In the genomic region with DNA sequence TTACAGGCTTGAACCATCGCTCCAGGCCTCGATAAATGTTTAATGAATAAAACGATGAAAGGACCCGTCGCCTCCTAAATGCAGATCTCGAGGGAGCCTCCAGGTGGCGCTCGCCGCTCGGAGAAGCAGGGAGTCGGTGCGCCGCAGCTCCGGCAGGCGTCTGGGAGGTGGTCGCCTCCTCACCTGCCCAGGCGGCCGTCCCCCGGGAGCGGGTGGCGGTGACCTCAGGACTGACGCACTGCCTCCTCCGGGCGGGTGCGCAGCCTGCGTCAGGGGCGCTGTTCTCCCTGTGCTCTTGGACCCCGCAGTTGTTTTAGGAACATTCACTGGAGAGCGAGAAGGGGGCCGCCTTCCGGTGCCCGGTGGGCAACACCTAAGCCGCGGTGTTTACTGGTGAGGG, we compare ENCODE assay signal across 8 cellular contexts. TPM values are rescaled to one million over a fixed set of nuclear protein-coding genes. Genes with fewer than 3 reads are reported as not detected.
A peak's percentile ranks its signal among the peaks of the same experiment; 100 is the strongest.
DNase-seq lines count a peak whose midpoint lies in the region; ATAC-seq, FAIRE-seq and TF ChIP-seq lines count a peak whose summit lies in the region.

No MANE protein-coding gene starts in this region.

- H3K4me3 ChIP-seq in AG10803 (ENCODE audit: low read length) = peak overlapping the region; percentile 47

- peaks cover 30% of the 10 kb centered on the region for H3K27me3 Mint-ChIP-seq in dendritic cell treated with granulocyte-macrophage colony-stimulating factor and Interleukin-4, amounts not matched to agents 40 ng/mL and 50 ng/mL, for 4 days

- no peak overlapping the region for H3K27ac Mint-ChIP-seq in dendritic cell treated with granulocyte-macrophage colony-stimulating factor and Interleukin-4, amounts not matched to agents 40 ng/mL and 50 ng/mL, for 4 days

- intact Hi-C loops in dendritic cell treated with granulocyte-macrophage colony-stimulating factor and Interleukin-4, amounts not matched to agents 40 ng/mL and 50 ng/mL, for 4 days (cut with micrococcal nuclease) = loop anchor here (1.0 to 10.0 kb wide), 2 partner anchors 115 to 484 kb away; no protein-coding TSS in a partner anchor

- TF ChIP-seq CTCF in AG10803 (conservative IDR thresholded peaks at IDR 0.05; ENCODE audit: low read length) = peak; percentile 76

- no peak for FAIRE-seq in HTR-8/SVneo (lab: Jason Lieb, UNC)

- H3K36me3 Mint-ChIP-seq in dendritic cell treated with granulocyte-macrophage colony-stimulating factor and Interleukin-4, amounts not matched to agents 40 ng/mL and 50 ng/mL, for 4 days (ENCODE audit: low read depth) = peaks cover 10% of the 10 kb centered on the region

- H3K9me3 Mint-ChIP-seq in dendritic cell treated with granulocyte-macrophage colony-stimulating factor and Interleukin-4, amounts not matched to agents 40 ng/mL and 50 ng/mL, for 4 days = peaks cover 10% of the 10 kb centered on the region

- ATAC-seq in GM19395 (IDR thresholded peaks at IDR 0.05; ENCODE audit: unreplicated experiment) = peak; percentile 66
- ATAC-seq in left lobe of liver = peak; percentile 65

- peak overlapping the region; percentile 51 for H3K4me3 Mint-ChIP-seq in dendritic cell treated with granulocyte-macrophage colony-stimulating factor and Interleukin-4, amounts not matched to agents 40 ng/mL and 50 ng/mL, for 4 days

- DNase-seq in AG10803 (ENCODE audit: low read depth) (no peak), NCI-H2107 treated with DMSO at 0.1 percent for 48 hours (lab: John Stamatoyannopoulos, UW; ENCODE audit: unreplicated experiment) (peak; percentile 36), left lobe of liver (ENCODE audit: low spot score) (no peak), HTR-8/SVneo (ENCODE audit: insufficient read length, low spot score) (no peak)
- peak; percentile 72 for DNase-seq in activated CD4-positive, alpha-beta T cell treated with anti-CD3 and anti-CD28 coated beads, Interleukin-2, amount 50 U/mL, for 1 hour
- DNase-seq in stimulated activated CD4-positive, alpha-beta T cell treated with anti-CD3 and anti-CD28 coated beads, Interleukin-2, amount 100 ng/mL, for 48 hours = peak; percentile 70 to 75

- H3K4me1 Mint-ChIP-seq in dendritic cell treated with granulocyte-macrophage colony-stimulating factor and Interleukin-4, amounts not matched to agents 40 ng/mL and 50 ng/mL, for 4 days (ENCODE audit: low read depth) = peaks cover 43% of the 10 kb centered on the region

RNA-seq across cellular contexts. Expression of gene POLE4, which starts 38.6 kb away (rescaled TPM):
- 30.9 TPM for total RNA-seq in left lobe of liver

Comparison
In these comparisons a context has a peak if more than half of its experiments do, and no peak if none do; other contexts are left out.
1. DNase-seq: peak in NCI-H2107 treated with DMSO at 0.1 percent for 48 hours (single experiment), activated CD4-positive, alpha-beta T cell treated with anti-CD3 and anti-CD28 coated beads, Interleukin-2, amount 50 U/mL, for 1 hour (single experiment) and stimulated activated CD4-positive, alpha-beta T cell treated with anti-CD3 and anti-CD28 coated beads, Interleukin-2, amount 100 ng/mL, for 48 hours (2 of 2); none in AG10803 (single experiment), left lobe of liver (single experiment) and HTR-8/SVneo (single experiment).